ENCODE assay signal across 18 cellular contexts in genomic region chr6:113011803-113012202, GRCh38.
DNase-seq lines count a peak whose midpoint lies in the region; ATAC-seq and TF ChIP-seq lines count a peak whose summit lies in the region.
"Had no signal": no experiment of that assay in that cellular context is flagged by ENCODE, and none has a peak within 500 bp of the region (broad histone marks: within the 10 kb centered on the region; RNA-seq: fewer than 3 reads in every experiment).

No MANE protein-coding gene starts in this region.

- H3K4me1 Mint-ChIP-seq in CD8-positive, alpha-beta T cell (ENCODE audit: low read depth), result no peaks in the 10 kb centered on the region
- H3K4me1 Mint-ChIP-seq: activated CD4-positive, alpha-beta T cell treated with anti-CD3 and anti-CD28 coated beads, Interleukin-2, amount 10 ng/mL, durations not matched to agents 24 days and 14 days had no signal

- H3K23ac ChIP-seq in mesendoderm (ENCODE audit: low read length), result no peak overlapping the region

- H2BK5ac ChIP-seq in mesendoderm (ENCODE audit: low read length), result no peak overlapping the region

- no peak overlapping the region for H4K5ac ChIP-seq in mesendoderm (ENCODE audit: low read length)

- H3K4me3 ChIP-seq in osteoblast (ENCODE audit: insufficient read depth, low read length) (no peak overlapping the region), mesendoderm (ENCODE audit: low read length) (no peak overlapping the region)
- no peak overlapping the region for H3K4me3 ChIP-seq in CD8-positive, alpha-beta T cell (ENCODE audit: low read depth, low read length)
- H3K4me3 ChIP-seq: GM23338, neural progenitor cell, testis had no signal

- H3K9ac ChIP-seq in mesendoderm (ENCODE audit: low read length), result no peak overlapping the region
- H3K9ac ChIP-seq: neural progenitor cell had no signal

- POLR2A ChIA-PET in CD8-positive, alpha-beta T cell (lab: Charles Lee), result no interaction called here

- no peak overlapping the region for H4K8ac ChIP-seq in mesendoderm (ENCODE audit: low read depth, low read length)

- H3K36me3 ChIP-seq in osteoblast (ENCODE audit: insufficient read depth, low read length), result no peaks in the 10 kb centered on the region
- no peaks in the 10 kb centered on the region for H3K36me3 ChIP-seq in CD8-positive, alpha-beta T cell (ENCODE audit: insufficient read depth, low read length)
- H3K36me3 ChIP-seq in mesendoderm (ENCODE audit: control insufficient read depth, insufficient read depth, low read length), result no peaks in the 10 kb centered on the region
- H3K36me3 ChIP-seq: neural progenitor cell had no signal

- H4K20me1 ChIP-seq in osteoblast (ENCODE audit: insufficient read depth, low read length), result no peaks in the 10 kb centered on the region

- H3K9me3 ChIP-seq in osteoblast (ENCODE audit: low read depth, low read length), result no peaks in the 10 kb centered on the region
- no peaks in the 10 kb centered on the region for H3K9me3 ChIP-seq in CD8-positive, alpha-beta T cell (ENCODE audit: low read length)
- H3K9me3 ChIP-seq: testis had no signal

- H3K79me2 ChIP-seq in osteoblast (ENCODE audit: insufficient read depth, low read length), result no peaks in the 10 kb centered on the region
- H3K79me2 ChIP-seq in mesendoderm (ENCODE audit: control insufficient read depth, insufficient read depth, low read length), result no peaks in the 10 kb centered on the region

- H3K27ac Mint-ChIP-seq in CD8-positive, alpha-beta T cell, result no peak overlapping the region
- no peak overlapping the region for H3K27ac Mint-ChIP-seq in activated naive CD4-positive, alpha-beta T cell treated with anti-CD3 and anti-CD28 coated beads, Interleukin-2, amount 50 U/mL, for 72 hours
- H3K27ac Mint-ChIP-seq: activated CD4-positive, alpha-beta T cell treated with anti-CD3 and anti-CD28 coated beads, Interleukin-2, amount 10 ng/mL, durations not matched to agents 24 days and 14 days; effector memory CD8-positive, alpha-beta T cell; GM23338; neural progenitor cell had no signal

- no peak overlapping the region for H3K4ac ChIP-seq in mesendoderm (ENCODE audit: low read depth, low read length)

- WGBS in mesendoderm (ENCODE audit: extremely low coverage, insufficient coverage, low lambda C conversion rate), result no CpG with 5 or more reads among the region's 5 CpGs

- no peak for TF ChIP-seq CTCF in AG09319 (IDR thresholded peaks at IDR 0.05; ENCODE audit: low read depth, low read length)
- TF ChIP-seq CTCF in osteoblast (IDR thresholded peaks at IDR 0.05; ENCODE audit: extremely low read depth, low read depth, low read length), result no peak
- no peak for TF ChIP-seq CTCF in CD8-positive, alpha-beta T cell (IDR thresholded peaks at IDR 0.05)

- no peak overlapping the region for H2BK15ac ChIP-seq in mesendoderm (replicated peaks; ENCODE audit: low read depth)

- no peaks in the 10 kb centered on the region for H3K27me3 Mint-ChIP-seq in CD8-positive, alpha-beta T cell (ENCODE audit: low read depth)
- H3K27me3 Mint-ChIP-seq: activated CD4-positive, alpha-beta T cell treated with anti-CD3 and anti-CD28 coated beads, Interleukin-2, amount 10 ng/mL, durations not matched to agents 24 days and 14 days; effector memory CD8-positive, alpha-beta T cell had no signal

- H3K36me3 Mint-ChIP-seq in CD8-positive, alpha-beta T cell, result no peaks in the 10 kb centered on the region
- no peaks in the 10 kb centered on the region for H3K36me3 Mint-ChIP-seq in activated naive CD4-positive, alpha-beta T cell treated with anti-CD3 and anti-CD28 coated beads, Interleukin-2, amount 50 U/mL, for 72 hours

- peak overlapping the region; percentile 4 for H2AFZ ChIP-seq in osteoblast (ENCODE audit: low read length)
- H2AFZ ChIP-seq: GM23338, neural progenitor cell had no signal

- H2AK5ac ChIP-seq in mesendoderm (ENCODE audit: low read length), result no peak overlapping the region

- H3K27ac ChIP-seq in osteoblast (ENCODE audit: low read depth, low read length) (peak overlapping the region; percentile 47), mesendoderm (ENCODE audit: low read depth, low read length) (no peak overlapping the region)
- H3K27ac ChIP-seq in CD8-positive, alpha-beta T cell (ENCODE audit: low read depth, low read length), result no peak overlapping the region
- H3K27ac ChIP-seq: neural progenitor cell, testis had no signal

- CTCF ChIA-PET in CD8-positive, alpha-beta T cell (lab: Charles Lee), result no interaction called here

- intact Hi-C loops in CD8-positive, alpha-beta T cell (cut with DNase I, micrococcal nuclease), result no loop called here

- H3K18ac ChIP-seq in mesendoderm (ENCODE audit: low read length), result no peak overlapping the region

- peak; percentile 51 for DNase-seq in AG09319 (ENCODE audit: extremely low read depth, low read depth)
- peak; percentile 80 for DNase-seq in fibroblast of gingiva (ENCODE audit: low read depth)
- no peak for DNase-seq in osteoblast (ENCODE audit: insufficient read length, low spot score, missing footprints)
- DNase-seq in occipital lobe (lab: John Stamatoyannopoulos, UW), result no peak
- DNase-seq in CD8-positive, alpha-beta T cell, result no peak
- no peak for DNase-seq in mesendoderm
- DNase-seq in activated naive CD4-positive, alpha-beta T cell treated with anti-CD3 and anti-CD28 coated beads, Interleukin-2, amount 50 U/mL, for 72 hours (ENCODE audit: low spot score in 2 of 2), result no peak
- DNase-seq: activated CD4-positive, alpha-beta T cell treated with anti-CD3 and anti-CD28 coated beads, Interleukin-2, amount 10 ng/mL, durations not matched to agents 24 days and 14 days; activated effector memory CD4-positive, alpha-beta T cell treated with anti-CD3 and anti-CD28 coated beads, Interleukin-2, amount 50 U/mL, for 16 hours; DMS79; effector memory CD8-positive, alpha-beta T cell; Kasumi-1; NCI-H1105 treated with DMSO at 0.1 percent for 48 hours; NCI-H524; testis had no signal

- H3K4me3 Mint-ChIP-seq in CD8-positive, alpha-beta T cell, result no peak overlapping the region
- H3K4me3 Mint-ChIP-seq: activated CD4-positive, alpha-beta T cell treated with anti-CD3 and anti-CD28 coated beads, Interleukin-2, amount 10 ng/mL, durations not matched to agents 24 days and 14 days; effector memory CD8-positive, alpha-beta T cell; GM23338; neural progenitor cell had no signal

- H3K56ac ChIP-seq in mesendoderm (ENCODE audit: low read length), result no peak overlapping the region

- TF ChIP-seq RAD21 in Ishikawa (IDR thresholded peaks at IDR 0.05; ENCODE audit: low read depth), result no peak

- H3K79me1 ChIP-seq in mesendoderm (ENCODE audit: low read length), result no peaks in the 10 kb centered on the region

- no peaks in the 10 kb centered on the region for H3K9me3 Mint-ChIP-seq in CD8-positive, alpha-beta T cell
- peaks cover 0 to 3% of the 10 kb centered on the region in 2 donors for H3K9me3 Mint-ChIP-seq in activated naive CD4-positive, alpha-beta T cell treated with anti-CD3 and anti-CD28 coated beads, Interleukin-2, amount 50 U/mL, for 72 hours
- H3K9me3 Mint-ChIP-seq: activated CD4-positive, alpha-beta T cell treated with anti-CD3 and anti-CD28 coated beads, Interleukin-2, amount 10 ng/mL, durations not matched to agents 24 days and 14 days; GM23338; neural progenitor cell had no signal

- peaks cover 47% of the 10 kb centered on the region for H3K4me1 ChIP-seq in osteoblast (ENCODE audit: insufficient read depth, low read length)
- H3K4me1 ChIP-seq in CD8-positive, alpha-beta T cell (ENCODE audit: insufficient read depth, low read length), result no peaks in the 10 kb centered on the region
- no peaks in the 10 kb centered on the region for H3K4me1 ChIP-seq in mesendoderm (ENCODE audit: control insufficient read depth, low read depth, low read length)
- H3K4me1 ChIP-seq: neural progenitor cell, testis had no signal

- no peaks in the 10 kb centered on the region for H3K27me3 ChIP-seq in osteoblast (ENCODE audit: insufficient read depth, low read length)
- no peaks in the 10 kb centered on the region for H3K27me3 ChIP-seq in CD8-positive, alpha-beta T cell (ENCODE audit: insufficient read depth, low read length)
- no peaks in the 10 kb centered on the region for H3K27me3 ChIP-seq in mesendoderm (ENCODE audit: insufficient read depth, low read length, poor library complexity)
- H3K27me3 ChIP-seq: neural progenitor cell, testis had no signal

- TF ChIP-seq EP300 in Ishikawa (IDR thresholded peaks at IDR 0.05; ENCODE audit: borderline replicate concordance), result no peak

- H2BK120ac ChIP-seq in mesendoderm (ENCODE audit: low read depth, low read length), result no peak overlapping the region

- ATAC-seq in CD8-positive, alpha-beta T cell, result no peak
- no peak for ATAC-seq in activated naive CD4-positive, alpha-beta T cell treated with anti-CD3 and anti-CD28 coated beads, Interleukin-2, amount 50 U/mL, for 72 hours
- ATAC-seq: effector memory CD8-positive, alpha-beta T cell; GM23338 had no signal

- H3K4me2 ChIP-seq in osteoblast (ENCODE audit: insufficient read depth, low read length), result peak overlapping the region; percentile 29
- H3K4me2 ChIP-seq in mesendoderm (ENCODE audit: low read length), result no peak overlapping the region
- H3K4me2 ChIP-seq: GM23338, neural progenitor cell had no signal

TF ChIP-seq in Ishikawa, 13 proteins besides CTCF, POLR2A, EP300 and RAD21:
- TF ChIP-seq CEBPB (IDR thresholded peaks at IDR 0.05) (peak; percentile 57), TCF12 (IDR thresholded peaks at IDR 0.05; ENCODE audit: low read depth) (no peak)

Comparison
In these comparisons a context has a peak if more than half of its experiments do, and no peak if none do; other contexts are left out.
1. DNase-seq: peak in AG09319 (single experiment) and fibroblast of gingiva (single experiment); none in osteoblast (single experiment), occipital lobe (single experiment), CD8-positive, alpha-beta T cell (0 of 7), mesendoderm (single experiment) and activated naive CD4-positive, alpha-beta T cell treated with anti-CD3 and anti-CD28 coated beads, Interleukin-2, amount 50 U/mL, for 72 hours (0 of 2).